In genomic region chr17:21315246-21316000, GRCh38 we compare ENCODE assay signal across 8 cellular contexts. TPM values are rescaled to one million over a fixed set of nuclear protein-coding genes. Genes with fewer than 3 reads are reported as not detected.
A peak's percentile ranks its signal among the peaks of the same experiment; 100 is the strongest.
DNase-seq lines count a peak whose midpoint lies in the region; ATAC-seq, FAIRE-seq and TF ChIP-seq lines count a peak whose summit lies in the region.
"Not testable (repeated sequence)": the region's sequence is repeated elsewhere in the genome, so short reads cannot be mapped to it uniquely, and the experiment has no call there.

No MANE protein-coding gene starts in this region.

- H3K36me3 Mint-ChIP-seq in chondrocyte (ENCODE audit: low read depth), result not testable (repeated sequence)

- not testable (repeated sequence) for H3K9me3 ChIP-seq in A549; right cardiac atrium (ENCODE audit: control insufficient read depth, low read length); spleen; upper lobe of left lung

- H3K4me3 Mint-ChIP-seq in chondrocyte (ENCODE audit: unreplicated experiment), result not testable (repeated sequence)

- H3K4me1 ChIP-seq in A549 (peaks cover 23% of the 10 kb centered on the region), spleen (peaks cover 0 to 16% (median 6%) of the 10 kb centered on the region in 6 donors)
- H3K4me1 ChIP-seq in right cardiac atrium (ENCODE audit: control insufficient read depth, insufficient read depth, low read length); upper lobe of left lung: not testable (repeated sequence)

- WGBS in A549 (ENCODE audit: missing lambda C conversion rate), result 92% methylated on average over 14 of the region's 16 CpGs
- WGBS in right cardiac atrium, result 84% methylated on average over 14 of the region's 16 CpGs
- 86 to 95% (median 92%) methylated on average over 3 to 14 of the region's 16 CpGs for WGBS in spleen, 5 donors
- 94 to 98% methylated on average over 3 to 13 of the region's 16 CpGs for WGBS in upper lobe of left lung, 2 donors

- peak; percentile 1 to 2; a peak in 2 of 6 replicates for ATAC-seq in A549
- ATAC-seq in right cardiac atrium; upper lobe of left lung (ENCODE audit: low FRiP score in 2 of 2): not testable (repeated sequence)

- H3K27me3 ChIP-seq in right cardiac atrium (ENCODE audit: control insufficient read depth, insufficient read depth); spleen (replicated peaks in 1 of 7); upper lobe of left lung: not testable (repeated sequence)

- H3K27ac Mint-ChIP-seq in chondrocyte (ENCODE audit: unreplicated experiment), result not testable (repeated sequence)

- POLR2A ChIA-PET in A549 (lab: Yijun Ruan, JAX), result not testable (repeated sequence)

- DNase-seq in A549 (ENCODE audit: low read depth in 1 of 2, low spot score in 1 of 2), result not testable (repeated sequence)
- DNase-seq in activated CD4-positive, alpha-beta T cell treated with anti-CD3 and anti-CD28 coated beads for 1 hour, result peak; percentile 7
- peak; percentile 61 for DNase-seq in activated effector memory CD4-positive, alpha-beta T cell treated with anti-CD3 and anti-CD28 coated beads, Interleukin-2, amount 50 U/mL, for 16 hours
- peak; percentile 60 for DNase-seq in chondrocyte (ENCODE audit: low spot score)
- peak in 2 of 3 donors; percentile 19 to 44 for DNase-seq in right cardiac atrium
- DNase-seq in mesenteric fat pad (ENCODE audit: low spot score), result peak; percentile 79
- peak; percentile 71 for DNase-seq in spleen
- peak; percentile 20 to 29 for DNase-seq in upper lobe of left lung

- H3K4me3 ChIP-seq in A549; right cardiac atrium (ENCODE audit: low read length); spleen; upper lobe of left lung: not testable (repeated sequence)

- TF ChIP-seq EP300 in A549 (IDR thresholded peaks at IDR 0.05); upper lobe of left lung (IDR thresholded peaks at IDR 0.05): not testable (repeated sequence)

- CTCF ChIA-PET in A549 (lab: Yijun Ruan, JAX), result interaction anchor here (1.5 to 3.7 kb wide), 2 partner anchors 36 to 198 kb away, joined by 4 to 18 read pairs; no protein-coding TSS in a partner anchor

- not testable (repeated sequence) for H3K4me1 Mint-ChIP-seq in chondrocyte (ENCODE audit: low read depth)

- H3K36me3 ChIP-seq in spleen (peaks cover 0 to 53% (median 38%) of the 10 kb centered on the region in 6 donors), upper lobe of left lung (peaks cover 0 to 48% (median 39%) of the 10 kb centered on the region in 4 donors)

- TF ChIP-seq CTCF in A549 (IDR thresholded peaks at IDR 0.05); chondrocyte (IDR thresholded peaks at IDR 0.05); spleen (IDR thresholded peaks at IDR 0.05 in 8 of 11, conservative IDR thresholded peaks at IDR 0.05 in 3 of 11); upper lobe of left lung (IDR thresholded peaks at IDR 0.05): not testable (repeated sequence)

- not testable (repeated sequence) for H3K4me2 ChIP-seq in A549

- not testable (repeated sequence) for H3K27me3 Mint-ChIP-seq in chondrocyte (ENCODE audit: low read depth)

- intact Hi-C loops in right cardiac atrium (cut with DNase I) (loop anchor here in 1 of 4 donors (10.0 kb wide), 1 partner anchor 139 kb away; no protein-coding TSS in a partner anchor), spleen (cut with DNase I; ENCODE audit: low total_unique reads) (loop anchor here (10.0 kb wide), 1 partner anchor 129 kb away; no protein-coding TSS in a partner anchor)

- H3K27ac ChIP-seq in A549; right cardiac atrium (ENCODE audit: low read length); upper lobe of left lung: not testable (repeated sequence)
- H3K27ac ChIP-seq in spleen, result peak overlapping the region in 1 of 8 donors; percentile 2

- not testable (repeated sequence) for TF ChIP-seq RAD21 in A549 (conservative IDR thresholded peaks at IDR 0.05 in 1 of 2, IDR thresholded peaks at IDR 0.05 in 1 of 2)

- not testable (repeated sequence) for FAIRE-seq in A549 (lab: Jason Lieb, UNC)

- not testable (repeated sequence) for TF ChIP-seq POLR2A in A549 (IDR thresholded peaks at IDR 0.05; ENCODE audit: low read length); spleen (IDR thresholded peaks at IDR 0.05); upper lobe of left lung (IDR thresholded peaks at IDR 0.05)

- not testable (repeated sequence) for H3K9me3 Mint-ChIP-seq in chondrocyte (ENCODE audit: low read depth)

RNA-seq across cellular contexts. Expression of gene MAP2K3, which starts 30.9 kb away (rescaled TPM):
- polyA plus RNA-seq in A549 (2011; rRNA removed) (13.9 and 25.0 TPM in 2 replicates), A549 (2017; fragmentation: RNase III; extraction: RNeasy Plus Mini Kit Qiagen cat#74134 plus additional on column Dnase treatment) (36.9 to 42.8 TPM (median 37.1 TPM) in 3 replicates), right cardiac atrium (36.8 TPM), spleen (10 to 100 TPM; 31.7 to 54.6 (median 46.3) TPM)
- polyA plus RNA-seq in A549 (2012; cell fraction: cytosol; rRNA removed), result 53.0 and 68.6 TPM in 2 replicates
- polyA plus RNA-seq in A549 (2012; cell fraction: nucleus; rRNA removed), result 114 and 126 TPM in 2 replicates
- 28.0 and 35.0 TPM in 2 replicates for polyA minus RNA-seq in A549 (2011; rRNA and poly(A)+ RNA removed)
- total RNA-seq in chondrocyte (31.3 to 38.3 TPM (median 35.9 TPM) in 3 replicates), right cardiac atrium (10 to 100 TPM; 29.6 to 61.2 (median 41.1) TPM), mesenteric fat pad (103 TPM), spleen (100 to 1,000 TPM in 2 of 7 donors, 10 to 100 TPM in 5; 44.3 to 121 (median 83.6) TPM), upper lobe of left lung (100 to 1,000 TPM in 1 of 6 donors, 10 to 100 TPM in 5; 45.1 to 134 (median 79.5) TPM)
